1 cellular context compared by ENCODE assay signal in genomic region chr14:92004062-92004461, GRCh38.
TF ChIP-seq lines count a peak whose summit lies in the region.

No MANE protein-coding gene starts in this region.

TF ChIP-seq in IMR-90, 13 proteins besides CTCF, POLR2A, EP300 and RAD21:
- TF ChIP-seq CHD1 (IDR thresholded peaks at IDR 0.05; ENCODE audit: low read depth, low read length) (no peak), RCOR1 (IDR thresholded peaks at IDR 0.05; ENCODE audit: insufficient replicate concordance, low read length) (no peak), CEBPB (IDR thresholded peaks at IDR 0.05; ENCODE audit: low read depth, low read length) (no peak), BHLHE40 (IDR thresholded peaks at IDR 0.05; ENCODE audit: low read depth, low read length) (no peak), USF2 (IDR thresholded peaks at IDR 0.05; ENCODE audit: low read depth, low read length) (no peak), ELK1 (IDR thresholded peaks at IDR 0.05; ENCODE audit: borderline replicate concordance, low read depth, low read length) (no peak)
